ENCODE assay signal across 10 cellular contexts in genomic region chr15:41895491-41895890, GRCh38. TPM values are rescaled to one million over a fixed set of nuclear protein-coding genes. Genes with fewer than 3 reads are reported as not detected.
A peak's percentile ranks its signal among the peaks of the same experiment; 100 is the strongest.
DNase-seq lines count a peak whose midpoint lies in the region; ATAC-seq and TF ChIP-seq lines count a peak whose summit lies in the region.
"Had no signal": no experiment of that assay in that cellular context is flagged by ENCODE, and none has a peak within 500 bp of the region (broad histone marks: within the 10 kb centered on the region; RNA-seq: fewer than 3 reads in every experiment).

No MANE protein-coding gene starts in this region.

- H2AFZ ChIP-seq in hepatocyte = no peak overlapping the region

- ATAC-seq in activated CD8-positive, alpha-beta T cell treated with anti-CD3 and anti-CD28 coated beads, Interleukin-2, amount 10 ng/mL, durations not matched to agents 7 days and 5 days = no peak
- ATAC-seq in thoracic aorta (ENCODE audit: insufficient number of reproducible peaks, low FRiP score, low read depth) (no peak), HG03039 (IDR thresholded peaks at IDR 0.05; ENCODE audit: unreplicated experiment) (no peak)

- H3K27ac Mint-ChIP-seq in activated CD4-positive, alpha-beta T cell treated with anti-CD3 and anti-CD28 coated beads, Interleukin-2, amount 10 ng/mL, durations not matched to agents 24 days and 14 days = peak overlapping the region; percentile 79
- H3K27ac Mint-ChIP-seq in activated CD8-positive, alpha-beta T cell treated with anti-CD3 and anti-CD28 coated beads, Interleukin-2, amount 10 ng/mL, durations not matched to agents 7 days and 5 days = peak overlapping the region; percentile 96

- H3K9me3 ChIP-seq in hepatocyte (ENCODE audit: low read depth) = no peaks in the 10 kb centered on the region
- H3K9me3 ChIP-seq in thoracic aorta = no peaks in the 10 kb centered on the region
- H3K9me3 ChIP-seq: A549 had no signal

- H3K9me3 Mint-ChIP-seq in activated CD4-positive, alpha-beta T cell treated with anti-CD3 and anti-CD28 coated beads, Interleukin-2, amount 10 ng/mL, durations not matched to agents 24 days and 14 days = no peaks in the 10 kb centered on the region
- H3K9me3 Mint-ChIP-seq in activated CD8-positive, alpha-beta T cell treated with anti-CD3 and anti-CD28 coated beads, Interleukin-2, amount 10 ng/mL, durations not matched to agents 7 days and 5 days (ENCODE audit: insufficient read depth) = no peaks in the 10 kb centered on the region

- no peak overlapping the region for H3K4me3 ChIP-seq in hepatocyte
- H3K4me3 ChIP-seq in thoracic aorta = no peak overlapping the region
- H3K4me3 ChIP-seq: A549 had no signal

- peak overlapping the region; percentile 20 for H3K4me3 Mint-ChIP-seq in activated CD4-positive, alpha-beta T cell treated with anti-CD3 and anti-CD28 coated beads, Interleukin-2, amount 10 ng/mL, durations not matched to agents 24 days and 14 days
- peak overlapping the region; percentile 44 for H3K4me3 Mint-ChIP-seq in activated CD8-positive, alpha-beta T cell treated with anti-CD3 and anti-CD28 coated beads, Interleukin-2, amount 10 ng/mL, durations not matched to agents 7 days and 5 days

- no peaks in the 10 kb centered on the region for H3K79me2 ChIP-seq in hepatocyte

- H3K36me3 ChIP-seq in hepatocyte (replicated peaks; ENCODE audit: insufficient read depth, low read depth) (no peaks in the 10 kb centered on the region), thoracic aorta (peaks cover 8% of the 10 kb centered on the region)

- H3K4me1 ChIP-seq in hepatocyte (ENCODE audit: insufficient read depth) = peaks cover 11% of the 10 kb centered on the region
- peaks cover 7 to 20% of the 10 kb centered on the region in 2 donors for H3K4me1 ChIP-seq in thoracic aorta (ENCODE audit: control insufficient read depth in 1 of 2, low read depth in 2 of 2)

- H3K9me2 ChIP-seq in hepatocyte (replicated peaks; ENCODE audit: insufficient read depth) = no peaks in the 10 kb centered on the region

- H4K20me1 ChIP-seq in hepatocyte (ENCODE audit: insufficient read depth, poor library complexity, severe bottlenecking) = no peaks in the 10 kb centered on the region

- DNase-seq in activated CD4-positive, alpha-beta T cell treated with anti-CD3 and anti-CD28 coated beads, Interleukin-2, amount 10 ng/mL, durations not matched to agents 24 days and 14 days = no peak
- DNase-seq in activated CD4-positive, alpha-beta T cell treated with anti-CD3 and anti-CD28 coated beads, Interleukin-2, amount 50 U/mL, for 1 hour = no peak
- DNase-seq in activated CD8-positive, alpha-beta T cell treated with anti-CD3 and anti-CD28 coated beads, Interleukin-2, amount 10 ng/mL, durations not matched to agents 7 days and 5 days = no peak
- DNase-seq in hepatocyte (ENCODE audit: low spot score) (no peak), thoracic aorta (ENCODE audit: low spot score) (no peak), posterior vena cava (ENCODE audit: low spot score) (no peak), iPS-NIHi11 (ENCODE audit: low spot score) (no peak)
- DNase-seq: NCI-H774 had no signal

- H3K27me3 ChIP-seq in hepatocyte (no peaks in the 10 kb centered on the region), thoracic aorta (replicated peaks; ENCODE audit: insufficient read depth) (no peaks in the 10 kb centered on the region)

- intact Hi-C loops in activated CD4-positive, alpha-beta T cell treated with anti-CD3 and anti-CD28 coated beads, Interleukin-2, amount 10 ng/mL, durations not matched to agents 24 days and 14 days (cut with micrococcal nuclease) = no loop called here
- intact Hi-C loops in posterior vena cava (cut with DNase I) = loop anchor here in 1 of 2 donors (10.0 kb wide), 1 partner anchor 1191 kb away; no protein-coding TSS in a partner anchor

- no peak overlapping the region for H3K4me2 ChIP-seq in hepatocyte

- POLR2A ChIA-PET in activated CD8-positive, alpha-beta T cell treated with anti-CD3 and anti-CD28 coated beads, Interleukin-2, amount 10 ng/mL, durations not matched to agents 7 days and 5 days (lab: Charles Lee) = interaction anchor here (0.9 to 1.2 kb wide), 4 partner anchors 9 to 122 kb away, joined by 3 to 5 read pairs (median 4); partner anchors contain the start of gene MAPKBP1

- H3K27me3 Mint-ChIP-seq in activated CD4-positive, alpha-beta T cell treated with anti-CD3 and anti-CD28 coated beads, Interleukin-2, amount 10 ng/mL, durations not matched to agents 24 days and 14 days = no peaks in the 10 kb centered on the region
- no peaks in the 10 kb centered on the region for H3K27me3 Mint-ChIP-seq in activated CD8-positive, alpha-beta T cell treated with anti-CD3 and anti-CD28 coated beads, Interleukin-2, amount 10 ng/mL, durations not matched to agents 7 days and 5 days (ENCODE audit: low read depth)

- WGBS in hepatocyte (ENCODE audit: low lambda C conversion rate, missing lambda C conversion rate) = 94% methylated on average over 11 of the region's 11 CpGs

- peak overlapping the region; percentile 43 for H3K27ac ChIP-seq in hepatocyte
- peak overlapping the region; percentile 65 to 73 for H3K27ac ChIP-seq in thoracic aorta

- peaks cover 6% of the 10 kb centered on the region for H3K36me3 Mint-ChIP-seq in activated CD4-positive, alpha-beta T cell treated with anti-CD3 and anti-CD28 coated beads, Interleukin-2, amount 10 ng/mL, durations not matched to agents 24 days and 14 days (ENCODE audit: low read depth)
- H3K36me3 Mint-ChIP-seq in activated CD8-positive, alpha-beta T cell treated with anti-CD3 and anti-CD28 coated beads, Interleukin-2, amount 10 ng/mL, durations not matched to agents 7 days and 5 days (ENCODE audit: low read depth) = peaks cover 3% of the 10 kb centered on the region

- TF ChIP-seq CTCF in hepatocyte (IDR thresholded peaks at IDR 0.05; ENCODE audit: poor library complexity) (no peak), thoracic aorta (IDR thresholded peaks at IDR 0.05) (no peak)

- CTCF ChIA-PET in activated CD8-positive, alpha-beta T cell treated with anti-CD3 and anti-CD28 coated beads, Interleukin-2, amount 10 ng/mL, durations not matched to agents 7 days and 5 days (lab: Charles Lee) = interaction anchor here (1.0 to 2.6 kb wide), 6 partner anchors 9 to 430 kb away, joined by 3 to 35 read pairs (median 8); partner anchors contain the start of genes EHD4 and MAPKBP1

- peaks cover 13% of the 10 kb centered on the region for H3K4me1 Mint-ChIP-seq in activated CD4-positive, alpha-beta T cell treated with anti-CD3 and anti-CD28 coated beads, Interleukin-2, amount 10 ng/mL, durations not matched to agents 24 days and 14 days
- peaks cover 54% of the 10 kb centered on the region for H3K4me1 Mint-ChIP-seq in activated CD8-positive, alpha-beta T cell treated with anti-CD3 and anti-CD28 coated beads, Interleukin-2, amount 10 ng/mL, durations not matched to agents 7 days and 5 days (ENCODE audit: low read depth)

RNA-seq across cellular contexts. Expression of gene SPTBN5, which starts 1.6 kb away (rescaled TPM):
- 0.64 and 0.65 TPM in 2 replicates for total RNA-seq in activated CD4-positive, alpha-beta T cell treated with anti-CD3 and anti-CD28 coated beads, Interleukin-2, amount 10 ng/mL, durations not matched to agents 24 days and 14 days
- under 1 TPM; 0.16 to 0.21 TPM for total RNA-seq in activated CD8-positive, alpha-beta T cell treated with anti-CD3 and anti-CD28 coated beads, Interleukin-2, amount 10 ng/mL, durations not matched to agents 7 days and 5 days
- total RNA-seq in hepatocyte (1.7 and 2.0 TPM in 2 replicates), thoracic aorta (1 to 10 TPM; 1.3 to 3.9 TPM), posterior vena cava (1 to 10 TPM in 1 of 2 donors, under 1 TPM in 1; 0.71 to 1.3 TPM)
- polyA plus RNA-seq in hepatocyte = 1.9 and 2.6 TPM in 2 replicates

RNA-seq across cellular contexts. Expression of gene PLA2G4B, which starts 56.8 kb away (rescaled TPM):
- total RNA-seq in activated CD4-positive, alpha-beta T cell treated with anti-CD3 and anti-CD28 coated beads, Interleukin-2, amount 10 ng/mL, durations not matched to agents 24 days and 14 days = 8.5 and 8.8 TPM in 2 replicates
- 10 to 100 TPM in 1 of 2 experiments, 1 to 10 TPM in 1; 8.9 to 13.1 TPM for total RNA-seq in activated CD8-positive, alpha-beta T cell treated with anti-CD3 and anti-CD28 coated beads, Interleukin-2, amount 10 ng/mL, durations not matched to agents 7 days and 5 days
- total RNA-seq in hepatocyte (2.3 and 2.7 TPM in 2 replicates), thoracic aorta (1 to 10 TPM; 1.9 to 4.0 TPM), posterior vena cava (1 to 10 TPM; 1.5 to 4.0 TPM)
- polyA plus RNA-seq in hepatocyte = 19.2 and 19.6 TPM in 2 replicates
